Comparison of ENCODE assay signal across 18 cellular contexts in the genomic region with DNA sequence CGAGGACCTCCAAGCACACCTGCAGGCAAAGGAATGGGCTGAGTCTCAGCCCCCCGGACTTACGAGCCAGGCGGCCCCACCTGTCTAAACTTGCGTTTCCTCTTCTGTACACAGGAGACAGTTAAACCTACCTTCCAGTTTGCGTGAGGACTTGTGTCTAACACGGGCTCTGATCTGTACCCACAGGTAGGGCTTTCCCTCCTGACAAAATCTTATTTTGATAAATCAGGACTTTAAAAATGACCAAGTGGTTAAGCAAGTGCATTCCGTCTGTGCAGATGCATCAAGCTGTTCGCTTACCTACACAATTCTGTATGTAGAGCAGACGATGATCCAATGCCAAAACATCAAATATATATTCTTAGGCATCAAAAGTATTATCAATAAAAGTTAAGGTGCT.
DNase-seq lines count a peak whose midpoint lies in the region; ATAC-seq and TF ChIP-seq lines count a peak whose summit lies in the region.
"Had no signal": no experiment of that assay in that cellular context is flagged by ENCODE, and none has a peak within 500 bp of the region (broad histone marks: within the 10 kb centered on the region; RNA-seq: fewer than 3 reads in every experiment).

No MANE protein-coding gene starts in this region.

- H3K9ac ChIP-seq in HCT116 (ENCODE audit: low read length) (no peak overlapping the region), liver (ENCODE audit: low read depth in 1 of 2, low read length in 2 of 2) (no peak overlapping the region)
- H3K9ac ChIP-seq: SK-N-SH had no signal

- peaks cover 26% of the 10 kb centered on the region for H3K4me1 Mint-ChIP-seq in Caco-2 (ENCODE audit: low read depth, unreplicated experiment)
- H3K4me1 Mint-ChIP-seq in CD4-positive, alpha-beta T cell (ENCODE audit: low read depth): no peaks in the 10 kb centered on the region
- H3K4me1 Mint-ChIP-seq in CD4-positive, alpha-beta memory T cell: no peaks in the 10 kb centered on the region

- H3K27me3 ChIP-seq in Caco-2 (replicated peaks; ENCODE audit: control insufficient read depth, insufficient read depth, low read length) (no peaks in the 10 kb centered on the region), HCT116 (ENCODE audit: insufficient read depth, low read length) (peaks cover 14% of the 10 kb centered on the region; the same call in 1 of the 2 replicates), RWPE2 (ENCODE audit: insufficient read depth, poor library complexity, severe bottlenecking) (no peaks in the 10 kb centered on the region), liver (ENCODE audit: control insufficient read depth in 4 of 4, insufficient read depth in 4 of 4, low read length in 3 of 4) (no peaks in the 10 kb centered on the region)
- H3K27me3 ChIP-seq in CD4-positive, alpha-beta T cell (ENCODE audit: control insufficient read depth, insufficient read depth, low read length): no peaks in the 10 kb centered on the region
- H3K27me3 ChIP-seq in CD4-positive, alpha-beta memory T cell (ENCODE audit: insufficient read depth, low read length): no peaks in the 10 kb centered on the region

- ATAC-seq in HCT116 (no peak), RWPE2 (ENCODE audit: low read depth) (no peak), HG03095 (IDR thresholded peaks at IDR 0.05; ENCODE audit: unreplicated experiment) (no peak)
- no peak for ATAC-seq in CD4-positive, alpha-beta T cell (ENCODE audit: poor library complexity)
- ATAC-seq: Right ventricle myocardium inferior had no signal

- no peaks in the 10 kb centered on the region for H3K9me3 Mint-ChIP-seq in Caco-2 (ENCODE audit: unreplicated experiment)
- no peaks in the 10 kb centered on the region for H3K9me3 Mint-ChIP-seq in CD4-positive, alpha-beta T cell
- H3K9me3 Mint-ChIP-seq in CD4-positive, alpha-beta memory T cell: no peaks in the 10 kb centered on the region

- POLR2A ChIA-PET in Caco-2 (lab: Charles Lee): no interaction called here
- POLR2A ChIA-PET in HCT116 (lab: Charles Lee): no interaction called here
- POLR2A ChIA-PET in CD4-positive, alpha-beta T cell (lab: Charles Lee): no interaction called here
- POLR2A ChIA-PET in CD4-positive, alpha-beta memory T cell (lab: Charles Lee; ENCODE audit: partially characterized antibody): no interaction called here

- RAD21 ChIA-PET in HCT116 (lab: Charles Lee; ENCODE audit: low non-redundant PET in 1 of 2, low total read pairs in 2 of 2, uncharacterized antibody in 2 of 2, unreplicated experiment in 2 of 2): no interaction called here

- H3K36me3 Mint-ChIP-seq in Caco-2 (ENCODE audit: insufficient read depth, unreplicated experiment): no peaks in the 10 kb centered on the region
- no peaks in the 10 kb centered on the region for H3K36me3 Mint-ChIP-seq in CD4-positive, alpha-beta T cell (ENCODE audit: low read depth)
- no peaks in the 10 kb centered on the region for H3K36me3 Mint-ChIP-seq in CD4-positive, alpha-beta memory T cell

- H3K27ac ChIP-seq in HCT116 (ENCODE audit: low read depth, low read length) (no peak overlapping the region), RWPE2 (ENCODE audit: poor library complexity, severe bottlenecking) (peak overlapping the region; percentile 21), liver (ENCODE audit: low read depth in 1 of 2, low read length in 2 of 2) (peak overlapping the region; percentile 14 to 78)
- no peak overlapping the region for H3K27ac ChIP-seq in CD4-positive, alpha-beta T cell (ENCODE audit: low read depth, low read length)
- H3K27ac ChIP-seq in CD4-positive, alpha-beta memory T cell (ENCODE audit: low read depth, low read length): no peak overlapping the region

- H2AFZ ChIP-seq in HCT116 (ENCODE audit: low read depth, low read length, poor library complexity, severe bottlenecking): no peak overlapping the region

- no peaks in the 10 kb centered on the region for H4K20me1 ChIP-seq in HCT116 (ENCODE audit: insufficient read depth)

- no peak for TF ChIP-seq RAD21 in HCT116 (IDR thresholded peaks at IDR 0.05; ENCODE audit: low read depth)
- TF ChIP-seq RAD21 in liver (IDR thresholded peaks at IDR 0.05): no peak

- H3K4me3 ChIP-seq in Caco-2 (ENCODE audit: low read depth, low read length) (no peak overlapping the region), HCT116 (replicated peaks in 1 of 2; ENCODE audit: low read depth in 1 of 2, low read length in 2 of 2) (no peak overlapping the region), RWPE2 (ENCODE audit: severe bottlenecking) (no peak overlapping the region), liver (ENCODE audit: low read depth in 1 of 3, low read length in 3 of 3) (no peak overlapping the region)
- H3K4me3 ChIP-seq in CD4-positive, alpha-beta memory T cell (ENCODE audit: low read length in 2 of 2): no peak overlapping the region
- H3K4me3 ChIP-seq: GM12878 had no signal

- BruUV-seq in Caco-2 (replicated peaks; lab: Mats Ljungman, UMichigan) (no TSS peak), HCT116 (replicated peaks; lab: Mats Ljungman, UMichigan) (no TSS peak)

- H3K4me1 ChIP-seq in Caco-2 (peaks cover 47% of the 10 kb centered on the region), HCT116 (ENCODE audit: control insufficient read depth in 1 of 2, insufficient read depth in 2 of 2, low read length in 2 of 2) (peaks cover 10 to 17% of the 10 kb centered on the region in 2 experiments), RWPE2 (ENCODE audit: insufficient read depth, poor library complexity, severe bottlenecking) (peaks cover 37% of the 10 kb centered on the region), liver (ENCODE audit: control insufficient read depth in 4 of 4, insufficient read depth in 4 of 4, low read length in 3 of 4) (peaks cover 29 to 46% (median 41%) of the 10 kb centered on the region in 4 donors)
- no peaks in the 10 kb centered on the region for H3K4me1 ChIP-seq in CD4-positive, alpha-beta memory T cell (ENCODE audit: insufficient read depth, low read length)

- CTCF ChIA-PET in Caco-2 (lab: Charles Lee) (no interaction called here), HCT116 (lab: Charles Lee) (interaction anchor here (3.0 kb wide), 1 partner anchor 350 kb away, joined by 9 read pairs; no protein-coding TSS in a partner anchor)
- CTCF ChIA-PET in CD4-positive, alpha-beta T cell (lab: Charles Lee): no interaction called here
- CTCF ChIA-PET in CD4-positive, alpha-beta memory T cell (lab: Charles Lee; ENCODE audit: partially characterized antibody): no interaction called here

- H3K27me3 Mint-ChIP-seq in Caco-2 (ENCODE audit: insufficient read depth, unreplicated experiment): no peaks in the 10 kb centered on the region
- H3K27me3 Mint-ChIP-seq in CD4-positive, alpha-beta T cell: no peaks in the 10 kb centered on the region
- H3K27me3 Mint-ChIP-seq in CD4-positive, alpha-beta memory T cell: peaks cover 2 to 5% of the 10 kb centered on the region in 2 donors

- H3K27ac Mint-ChIP-seq in Caco-2 (ENCODE audit: unreplicated experiment): peak overlapping the region; percentile 82
- no peak overlapping the region for H3K27ac Mint-ChIP-seq in CD4-positive, alpha-beta T cell
- H3K27ac Mint-ChIP-seq in CD4-positive, alpha-beta memory T cell: no peak overlapping the region

- no peak for TF ChIP-seq POLR2A in HCT116 (IDR thresholded peaks at IDR 0.05; ENCODE audit: borderline replicate concordance, extremely low read depth, insufficient read depth, insufficient read length)

- H3K36me3 ChIP-seq in Caco-2 (ENCODE audit: control insufficient read depth, insufficient read depth, low read length) (no peaks in the 10 kb centered on the region), HCT116 (ENCODE audit: control insufficient read depth in 1 of 2, insufficient read depth in 2 of 2, low read length in 2 of 2) (no peaks in the 10 kb centered on the region), RWPE2 (ENCODE audit: low read depth) (no peaks in the 10 kb centered on the region), liver (ENCODE audit: control insufficient read depth in 4 of 4, insufficient read depth in 3 of 4, low read depth in 1 of 4, low read length in 3 of 4) (no peaks in the 10 kb centered on the region)
- H3K36me3 ChIP-seq in CD4-positive, alpha-beta memory T cell (ENCODE audit: insufficient read depth, low read length): no peaks in the 10 kb centered on the region

- H3K9me3 ChIP-seq in Caco-2 (no peaks in the 10 kb centered on the region), HCT116 (ENCODE audit: control insufficient read depth in 1 of 2, insufficient read depth in 1 of 2, low read depth in 1 of 2, low read length in 2 of 2) (no peaks in the 10 kb centered on the region), RWPE2 (ENCODE audit: severe bottlenecking) (no peaks in the 10 kb centered on the region), liver (ENCODE audit: control insufficient read depth in 4 of 4, low read length in 3 of 4) (no peaks in the 10 kb centered on the region)
- H3K9me3 ChIP-seq in CD4-positive, alpha-beta T cell (ENCODE audit: control insufficient read depth, low read length): no peaks in the 10 kb centered on the region
- no peaks in the 10 kb centered on the region for H3K9me3 ChIP-seq in CD4-positive, alpha-beta memory T cell (ENCODE audit: control insufficient read depth in 1 of 2, low read length in 2 of 2)
- H3K9me3 ChIP-seq: SK-N-SH had no signal

- intact Hi-C loops in Caco-2 (cut with micrococcal nuclease; ENCODE audit: unreplicated experiment) (loop anchor here (5.0 kb wide), 2 partner anchors 39 to 74 kb away; no protein-coding TSS in a partner anchor), HCT116 (cut with micrococcal nuclease) (no loop called here)
- intact Hi-C loops in CD4-positive, alpha-beta T cell (cut with DNase I, micrococcal nuclease): no loop called here
- intact Hi-C loops in CD4-positive, alpha-beta memory T cell (cut with micrococcal nuclease): no loop called here

- TF ChIP-seq CTCF in Caco-2 (IDR thresholded peaks at IDR 0.05; ENCODE audit: insufficient read depth in 1 of 2, low read depth in 1 of 2, low read length in 1 of 2, severe bottlenecking in 1 of 2, unreplicated experiment in 1 of 2): no peak
- no peak for TF ChIP-seq CTCF in HCT116 (IDR thresholded peaks at IDR 0.05 in 2 of 3, conservative IDR thresholded peaks at IDR 0.05 in 1 of 3; ENCODE audit: borderline replicate concordance in 1 of 3, insufficient read depth in 1 of 3, low read depth in 2 of 3, low read length in 2 of 3)
- TF ChIP-seq CTCF in RWPE2 (IDR thresholded peaks at IDR 0.05; ENCODE audit: poor library complexity, severe bottlenecking): no peak
- no peak for TF ChIP-seq CTCF in liver (IDR thresholded peaks at IDR 0.05; ENCODE audit: low read depth, low read length, missing input control)
- no peak for TF ChIP-seq CTCF in CD4-positive, alpha-beta T cell (IDR thresholded peaks at IDR 0.05)

- 72% methylated on average over 10 of the region's 10 CpGs for WGBS in liver

- H3K79me2 ChIP-seq in HCT116 (ENCODE audit: insufficient read depth, low read length): no peaks in the 10 kb centered on the region

- no peaks in the 10 kb centered on the region for H3K9me2 ChIP-seq in HCT116 (ENCODE audit: insufficient read depth)
- H3K9me2 ChIP-seq: SK-N-SH had no signal

- DNase-seq in Caco-2: no peak
- no peak for DNase-seq in HCT116 (ENCODE audit: low read depth, low spot score)
- DNase-seq in RWPE2 (ENCODE audit: low spot score): no peak
- DNase-seq in activated CD8-positive, alpha-beta memory T cell treated with anti-CD3 and anti-CD28 coated beads for 24 hours: no peak
- DNase-seq in CD4-positive, alpha-beta T cell: no peak
- no peak for DNase-seq in CD4-positive, alpha-beta memory T cell
- DNase-seq: DMS79; MM.1S; NCI-H1105; NCI-H1930; NCI-H524; NK-92 treated with Interleukin-12 subunit alpha and Interleukin-12 subunit beta, amount 100 ng/mL, for 24 hours; SK-N-SH; T-helper 1 cell had no signal

- no peak overlapping the region for H3K4me3 Mint-ChIP-seq in Caco-2 (ENCODE audit: unreplicated experiment)
- H3K4me3 Mint-ChIP-seq in CD4-positive, alpha-beta T cell: no peak overlapping the region
- no peak overlapping the region for H3K4me3 Mint-ChIP-seq in CD4-positive, alpha-beta memory T cell

- H3K4me2 ChIP-seq in HCT116 (ENCODE audit: low read length): peak overlapping the region; percentile 50
- H3K4me2 ChIP-seq: SK-N-SH had no signal

Comparison
In these comparisons a context has a peak if more than half of its experiments do, and no peak if none do; other contexts are left out.
1. H3K27ac ChIP-seq: peak in RWPE2 (single experiment) and liver (2 of 2); none in HCT116 (single experiment), CD4-positive, alpha-beta T cell (single experiment) and CD4-positive, alpha-beta memory T cell (single experiment).